ENCODE assay signal across 8 cellular contexts in genomic region chr1:27366411-27367159, GRCh38. TPM values are rescaled to one million over a fixed set of nuclear protein-coding genes. Genes with fewer than 3 reads are reported as not detected.
A peak's percentile ranks its signal among the peaks of the same experiment; 100 is the strongest.
DNase-seq lines count a peak whose midpoint lies in the region; ATAC-seq, FAIRE-seq and TF ChIP-seq lines count a peak whose summit lies in the region.

TSS of gene MAP3K6 (minus strand) at chr1:27366961. CDS start at chr1:27366597, 364 bp downstream.

- no peaks in the 10 kb centered on the region for H3K36me3 ChIP-seq in KMS-11 (ENCODE audit: insufficient read depth)
- peaks cover 28 to 33% of the 10 kb centered on the region in 2 donors for H3K36me3 ChIP-seq in ascending aorta
- no peaks in the 10 kb centered on the region for H3K36me3 ChIP-seq in pancreas

- H3K4me1 ChIP-seq in KMS-11 (ENCODE audit: low read depth, poor library complexity, severe bottlenecking): peaks cover 17% of the 10 kb centered on the region
- H3K4me1 ChIP-seq in ascending aorta: peaks cover 21 to 23% of the 10 kb centered on the region in 2 donors
- H3K4me1 ChIP-seq in pancreas: peaks cover 0 to 11% (median 4%) of the 10 kb centered on the region in 3 donors

- POLR2A ChIA-PET in RWPE1 (lab: Yijun Ruan, JAX; ENCODE audit: low non-redundant PET): interaction anchor here (0.6 to 1.1 kb wide), 5 partner anchors 9 to 392 kb away, joined by 3 to 8 read pairs (median 4); no protein-coding TSS in a partner anchor

- H3K79me2 ChIP-seq in KMS-11 (ENCODE audit: insufficient read depth, low read depth): no peaks in the 10 kb centered on the region

- peak within 1 kb of the TSS; percentile 61; the same call in 1 of the 2 replicates for H3K9ac ChIP-seq in KMS-11

- no peaks in the 10 kb centered on the region for H3K9me3 ChIP-seq in ascending aorta
- H3K9me3 ChIP-seq in pancreas: no peaks in the 10 kb centered on the region

- FAIRE-seq in pancreas (lab: Jason Lieb, UNC): no peak

- peak within 1 kb of the TSS; percentile 100 for H2AFZ ChIP-seq in KMS-11 (ENCODE audit: low read depth)

- no peaks in the 10 kb centered on the region for H4K20me1 ChIP-seq in KMS-11 (ENCODE audit: insufficient read depth)

- ATAC-seq in GM18907 (IDR thresholded peaks at IDR 0.05; ENCODE audit: unreplicated experiment): peak; percentile 31
- peak; percentile 76 to 81 for ATAC-seq in left cardiac atrium
- ATAC-seq in pancreas: peak; percentile 73 to 85 (median 82)
- ATAC-seq in GM19395 (IDR thresholded peaks at IDR 0.05; ENCODE audit: unreplicated experiment): no peak

- CTCF ChIA-PET in RWPE1 (lab: Yijun Ruan, JAX): interaction anchor here (0.8 to 3.0 kb wide), 9 partner anchors 9 to 66 kb away, joined by 3 to 19 read pairs (median 4); no protein-coding TSS in a partner anchor

- H3K27me3 ChIP-seq in KMS-11 (ENCODE audit: insufficient read depth, low read depth) (no peaks in the 10 kb centered on the region), ascending aorta (no peaks in the 10 kb centered on the region), pancreas (no peaks in the 10 kb centered on the region)

- TF ChIP-seq CTCF in AG09319 (IDR thresholded peaks at IDR 0.05; ENCODE audit: low read depth, low read length) (peak; percentile 22), KMS-11 (conservative IDR thresholded peaks at IDR 0.05; ENCODE audit: low read depth, low read length) (peak; percentile 60), RWPE1 (conservative IDR thresholded peaks at IDR 0.05; ENCODE audit: low read depth) (peak; percentile 75), ascending aorta (IDR thresholded peaks at IDR 0.05) (peak; percentile 16 to 33 (median 31)), pancreas (IDR thresholded peaks at IDR 0.05) (no peak)

- H3K4me2 ChIP-seq in KMS-11: peak within 1 kb of the TSS; percentile 97

- 0 to 1% methylated on average over 29 to 67 of the region's 67 CpGs for WGBS in pancreas, 2 donors

- no peak within 1 kb of the TSS for H3K27ac ChIP-seq in KMS-11
- peak within 1 kb of the TSS; percentile 100 for H3K27ac ChIP-seq in RWPE1
- H3K27ac ChIP-seq in ascending aorta: peak within 1 kb of the TSS; percentile 97 to 99
- H3K27ac ChIP-seq in pancreas: peak within 1 kb of the TSS; percentile 63 to 94 (median 86)

- intact Hi-C loops in ascending aorta (cut with DNase I): loop anchor here (1.0 to 10.0 kb wide), 3 partner anchors 191 to 1758 kb away; partner anchors contain the start of genes STX12 and TMEM200B
- intact Hi-C loops in left cardiac atrium (cut with DNase I): no loop called here
- intact Hi-C loops in pancreas (cut with DNase I): no loop called here

- H3K4me3 ChIP-seq in KMS-11 (IDR thresholded peaks at IDR 0.05; ENCODE audit: insufficient read depth, low read depth, low read length): peak within 1 kb of the TSS; percentile 35
- peak within 1 kb of the TSS; percentile 70 to 96 for H3K4me3 ChIP-seq in ascending aorta
- H3K4me3 ChIP-seq in pancreas: peak within 1 kb of the TSS; percentile 45 to 84 (median 60)

- peak; percentile 45 for DNase-seq in AG09319 (ENCODE audit: extremely low read depth, low read depth)
- peak; percentile 88 for DNase-seq in RWPE1 (ENCODE audit: low spot score)
- peak; percentile 76 to 96 for DNase-seq in ascending aorta (ENCODE audit: low spot score in 2 of 2)
- DNase-seq in left cardiac atrium: peak; percentile 94
- DNase-seq in pancreas: peak; percentile 80 to 94 (median 85)

RNA-seq across cellular contexts. Expression of gene MAP3K6, which starts in this region (rescaled TPM):
- 164 TPM for total RNA-seq in ascending aorta
- 10 to 100 TPM; 51.5 to 64.2 TPM for total RNA-seq in left cardiac atrium
- 10 to 100 TPM in 3 of 6 donors, 1 to 10 TPM in 3; 4.7 to 18.7 (median 9.8) TPM for total RNA-seq in pancreas
- 10 to 100 TPM; 51.2 to 65.7 TPM for polyA plus RNA-seq in pancreas

Comparison
In these comparisons a context has a peak if more than half of its experiments do, and no peak if none do; other contexts are left out.
1. CTCF ChIP-seq: peak in AG09319 (single experiment), KMS-11 (single experiment), RWPE1 (single experiment) and ascending aorta (3 of 3); none in pancreas (0 of 4).
2. Peak in every context shown above with its lines, with median percentiles within 50 percentile points of each other: DNase-seq and H3K4me3 ChIP-seq.